1 cellular context compared by ENCODE assay signal in the genomic region with DNA sequence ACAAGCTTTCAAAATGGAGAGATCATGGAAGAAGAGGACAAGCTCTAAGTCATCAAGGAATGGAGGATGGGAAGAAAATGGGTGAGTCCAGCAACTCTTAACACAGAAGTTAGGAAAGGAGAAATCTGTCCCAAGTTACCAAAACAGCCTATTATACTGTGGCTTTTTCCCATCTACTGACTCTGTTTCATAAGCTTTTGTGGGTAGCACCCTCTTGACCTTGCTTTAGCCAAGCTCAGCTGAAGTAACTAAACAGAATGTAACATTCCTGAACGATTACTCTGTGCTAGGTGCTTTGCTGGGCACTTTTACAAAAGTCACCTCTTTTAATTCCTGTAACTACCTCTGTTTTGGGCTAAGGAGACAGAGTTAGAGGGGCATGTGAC.
TF ChIP-seq lines count a peak whose summit lies in the region.

No MANE protein-coding gene starts in this region.

TF ChIP-seq in GM23338, 12 proteins besides CTCF, POLR2A, EP300 and RAD21:
- TF ChIP-seq ZNF462 (CRISPR knock-in tag; IDR thresholded peaks at IDR 0.05) (no peak), REST (IDR thresholded peaks at IDR 0.05; ENCODE audit: unreplicated experiment) (no peak), EZH2phosphoT487 (IDR thresholded peaks at IDR 0.05; ENCODE audit: unreplicated experiment) (no peak), EZH2 (IDR thresholded peaks at IDR 0.05; ENCODE audit: low read depth, unreplicated experiment) (no peak), JUNB (IDR thresholded peaks at IDR 0.05; ENCODE audit: unreplicated experiment) (no peak), STAT1 (IDR thresholded peaks at IDR 0.05; ENCODE audit: unreplicated experiment) (no peak), CREB1 (CRISPR knock-in tag; IDR thresholded peaks at IDR 0.05; ENCODE audit: low read depth) (no peak), ZNF114 (CRISPR knock-in tag; IDR thresholded peaks at IDR 0.05) (no peak), ZNF331 (CRISPR knock-in tag; IDR thresholded peaks at IDR 0.05; ENCODE audit: low read depth) (no peak)
- TF ChIP-seq, protein P1, sequence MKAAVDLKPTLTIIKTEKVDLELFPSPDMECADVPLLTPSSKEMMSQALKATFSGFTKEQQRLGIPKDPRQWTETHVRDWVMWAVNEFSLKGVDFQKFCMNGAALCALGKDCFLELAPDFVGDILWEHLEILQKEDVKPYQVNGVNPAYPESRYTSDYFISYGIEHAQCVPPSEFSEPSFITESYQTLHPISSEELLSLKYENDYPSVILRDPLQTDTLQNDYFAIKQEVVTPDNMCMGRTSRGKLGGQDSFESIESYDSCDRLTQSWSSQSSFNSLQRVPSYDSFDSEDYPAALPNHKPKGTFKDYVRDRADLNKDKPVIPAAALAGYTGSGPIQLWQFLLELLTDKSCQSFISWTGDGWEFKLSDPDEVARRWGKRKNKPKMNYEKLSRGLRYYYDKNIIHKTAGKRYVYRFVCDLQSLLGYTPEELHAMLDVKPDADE (IDR thresholded peaks at IDR 0.05): no peak
